ENCODE assay signal across 7 cellular contexts in genomic region chr17:38750312-38751121, GRCh38. TPM values are rescaled to one million over a fixed set of nuclear protein-coding genes. Genes with fewer than 3 reads are reported as not detected.
DNase-seq lines count a peak whose midpoint lies in the region; ATAC-seq and TF ChIP-seq lines count a peak whose summit lies in the region.

No MANE protein-coding gene starts in this region.

- TF ChIP-seq EP300 in upper lobe of left lung (IDR thresholded peaks at IDR 0.05): no peak

- H3K4me3 ChIP-seq in GM12864 (ENCODE audit: low read depth, low read length): peak overlapping the region; percentile 86
- H3K4me3 ChIP-seq in adrenal gland: peak overlapping the region in 1 of 4 donors; percentile 97
- H3K4me3 ChIP-seq in upper lobe of left lung: peak overlapping the region in 3 of 4 donors; percentile 84 to 86 (median 85)

- intact Hi-C loops in adrenal gland (cut with DNase I): no loop called here

- TF ChIP-seq POLR2A in adrenal gland (IDR thresholded peaks at IDR 0.05): no peak
- TF ChIP-seq POLR2A in upper lobe of left lung (IDR thresholded peaks at IDR 0.05): no peak

- DNase-seq in GM12864 (ENCODE audit: low read depth) (no peak), NCI-H2029 (lab: John Stamatoyannopoulos, UW) (peak; percentile 33), adrenal gland (peak in 2 of 7 donors; percentile 30 to 65), left kidney (ENCODE audit: low read depth, low spot score) (peak; percentile 51), upper lobe of left lung (no peak), AG20443 (ENCODE audit: low spot score) (no peak)

- WGBS in adrenal gland, 4 donors: 41 to 49% (median 46%) methylated on average over 21 to 28 of the region's 28 CpGs
- 20 to 24% methylated on average over 25 to 28 of the region's 28 CpGs for WGBS in upper lobe of left lung, 2 donors

- H3K9me3 ChIP-seq in adrenal gland (replicated peaks in 1 of 3) (no peaks in the 10 kb centered on the region), upper lobe of left lung (no peaks in the 10 kb centered on the region)

- H3K27me3 ChIP-seq in adrenal gland (no peaks in the 10 kb centered on the region), upper lobe of left lung (peaks cover 0 to 14% (median 2%) of the 10 kb centered on the region in 4 donors)

- TF ChIP-seq CTCF in GM12864 (IDR thresholded peaks at IDR 0.05; ENCODE audit: low read depth, low read length, missing control alignments) (no peak), adrenal gland (IDR thresholded peaks at IDR 0.05) (no peak), upper lobe of left lung (IDR thresholded peaks at IDR 0.05) (no peak)

- peaks cover 0 to 10% of the 10 kb centered on the region in 2 donors for H3K36me3 ChIP-seq in adrenal gland (replicated peaks in 1 of 2)
- peaks cover 0 to 10% (median 3%) of the 10 kb centered on the region in 4 donors for H3K36me3 ChIP-seq in upper lobe of left lung

- H3K27ac ChIP-seq in adrenal gland (peak overlapping the region; percentile 67 to 91 (median 81)), upper lobe of left lung (peak overlapping the region; percentile 89 to 95 (median 92))

- H3K4me1 ChIP-seq in adrenal gland (replicated peaks in 1 of 2) (peaks cover 39 to 50% of the 10 kb centered on the region in 2 donors), upper lobe of left lung (peaks cover 61 to 81% (median 73%) of the 10 kb centered on the region in 4 donors)

- ATAC-seq in upper lobe of left lung (ENCODE audit: low FRiP score in 2 of 2) (no peak), HG03342 (IDR thresholded peaks at IDR 0.05; ENCODE audit: unreplicated experiment) (no peak)

RNA-seq across cellular contexts. Expression of gene PSMB3, which starts 2.0 kb away (rescaled TPM):
- total RNA-seq in adrenal gland (100 to 1,000 TPM; 138 to 315 (median 235) TPM), upper lobe of left lung (100 to 1,000 TPM in 2 of 6 donors, 10 to 100 TPM in 4; 61.8 to 157 (median 79.2) TPM)
- polyA plus RNA-seq in adrenal gland: 100 to 1,000 TPM; 240 to 556 (median 328) TPM

RNA-seq across cellular contexts. Expression of gene PCGF2, which starts 2.4 kb away (rescaled TPM):
- total RNA-seq in adrenal gland (10 to 100 TPM in 7 of 8 donors, 1 to 10 TPM in 1; 7.4 to 82.3 (median 38.9) TPM), upper lobe of left lung (10 to 100 TPM; 14.6 to 51.7 (median 31.9) TPM)
- polyA plus RNA-seq in adrenal gland: 100 to 1,000 TPM in 2 of 3 donors, 10 to 100 TPM in 1; 13.4 to 233 (median 144) TPM

RNA-seq across cellular contexts. Expression of gene CISD3, which starts 20.4 kb away (rescaled TPM):
- total RNA-seq in adrenal gland (10 to 100 TPM in 7 of 8 donors, 1 to 10 TPM in 1; 9.9 to 78.7 (median 49.7) TPM), upper lobe of left lung (10 to 100 TPM in 4 of 6 donors, 1 to 10 TPM in 2; 6.3 to 49.7 (median 15.9) TPM)
- polyA plus RNA-seq in adrenal gland: 10 to 100 TPM; 36.1 to 45.7 (median 43.2) TPM

RNA-seq across cellular contexts. Expression of gene MLLT6, which starts 45.4 kb away (rescaled TPM):
- total RNA-seq in adrenal gland (100 to 1,000 TPM in 4 of 8 donors, 10 to 100 TPM in 4; 63.7 to 191 (median 99.8) TPM), upper lobe of left lung (100 to 1,000 TPM in 4 of 6 donors, 10 to 100 TPM in 2; 69.2 to 305 (median 122) TPM)
- 100 to 1,000 TPM in 1 of 3 donors, 10 to 100 TPM in 2; 27.3 to 339 (median 50.5) TPM for polyA plus RNA-seq in adrenal gland

RNA-seq across cellular contexts. Expression of gene PIP4K2B, which starts 48.8 kb away (rescaled TPM):
- total RNA-seq in adrenal gland (10 to 100 TPM; 48.5 to 92.4 (median 74.9) TPM), upper lobe of left lung (10 to 100 TPM; 36.3 to 67.1 (median 38.8) TPM)
- polyA plus RNA-seq in adrenal gland: 10 to 100 TPM; 30.0 to 49.9 (median 44.0) TPM

Comparison
In these comparisons a context has a peak if more than half of its experiments do, and no peak if none do; other contexts are left out.
1. DNase-seq: peak in NCI-H2029 (single experiment) and left kidney (single experiment); none in GM12864 (single experiment), upper lobe of left lung (0 of 2) and AG20443 (single experiment).